8 cellular contexts compared by ENCODE assay signal in the genomic region with DNA sequence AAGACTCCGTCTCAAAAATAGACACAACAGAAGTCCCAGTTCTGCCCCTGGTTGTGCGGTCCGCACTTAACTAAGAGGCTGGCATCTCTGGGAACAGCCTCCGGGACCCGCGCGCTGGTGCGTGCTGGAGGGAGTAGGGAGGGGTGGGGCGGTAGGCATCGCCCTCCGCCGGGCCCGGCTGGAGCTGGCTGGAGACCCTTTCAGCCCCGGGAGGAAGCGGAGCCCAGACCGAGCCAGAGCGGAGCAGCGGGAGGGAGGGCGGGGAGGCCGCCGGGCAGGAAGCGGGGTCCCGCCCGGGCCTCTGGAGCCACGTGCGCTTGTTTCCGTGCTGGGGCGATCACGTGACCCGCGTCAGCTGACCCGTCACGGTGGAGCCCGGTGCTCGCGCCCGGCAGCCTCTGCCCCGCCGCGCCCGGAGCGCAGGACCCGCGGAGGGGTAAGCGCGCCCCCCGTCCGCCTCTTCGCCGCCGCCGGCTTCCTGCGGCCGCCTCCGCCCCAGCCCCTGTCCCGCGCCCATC. TPM values are rescaled to one million over a fixed set of nuclear protein-coding genes. Genes with fewer than 3 reads are reported as not detected.
DNase-seq lines count a peak whose midpoint lies in the region; ATAC-seq, FAIRE-seq and TF ChIP-seq lines count a peak whose summit lies in the region.

A gene (plus strand): TSS at position 354 of the 518 bp plus-strand sequence. CDS start 256 bp downstream, outside the sequence.

- TF ChIP-seq POLR2A in GM12891 (IDR thresholded peaks at IDR 0.05; ENCODE audit: low read depth, low read length) = no peak; the same call in 1 of the 2 replicates

- peak; percentile 98 for DNase-seq in GM12891 (ENCODE audit: insufficient read length, low spot score)
- DNase-seq in NCI-H345 (lab: John Stamatoyannopoulos, UW) = peak; percentile 66
- peak; percentile 92 for DNase-seq in activated CD4-positive, alpha-beta T cell treated with anti-CD3 and anti-CD28 coated beads for 48 hours
- DNase-seq in choroid plexus epithelial cell (ENCODE audit: low read depth) = peak; percentile 88
- DNase-seq in kidney glomerular epithelial cell (lab: John Stamatoyannopoulos, UW) = peak; percentile 47
- peak; percentile 94 for DNase-seq in stimulated activated CD4-positive, alpha-beta T cell treated with anti-CD3 and anti-CD28 coated beads, Interleukin-15, amount 100 ng/mL, for 24 hours

- TF ChIP-seq CTCF in choroid plexus epithelial cell (conservative IDR thresholded peaks at IDR 0.05; ENCODE audit: low read depth, low read length) = no peak

- H3K4me3 ChIP-seq in choroid plexus epithelial cell (ENCODE audit: low read depth, low read length) = peak within 1 kb of the TSS; percentile 69

- peak; percentile 84 for FAIRE-seq in GM12891 (lab: Jason Lieb, UNC)

- peak; percentile 66 for ATAC-seq in HG02798 (IDR thresholded peaks at IDR 0.05; ENCODE audit: poor library complexity, unreplicated experiment)
- ATAC-seq in HG03460 (IDR thresholded peaks at IDR 0.05; ENCODE audit: unreplicated experiment) = no peak

TF ChIP-seq in GM12891, 5 proteins besides CTCF, POLR2A, EP300 and RAD21:
- TF ChIP-seq TAF1 (IDR thresholded peaks at IDR 0.05; ENCODE audit: low read depth, low read length) (no peak), SPI1 (IDR thresholded peaks at IDR 0.05; ENCODE audit: low read depth, low read length) (peak; percentile 18; the same call in 1 of the 2 replicates), POLR2AphosphoS5 (IDR thresholded peaks at IDR 0.05; ENCODE audit: low read depth, low read length) (no peak), PAX5 (IDR thresholded peaks at IDR 0.05; ENCODE audit: insufficient read depth, low read length, severe bottlenecking) (peak; percentile 46)

RNA-seq across cellular contexts. Expression of the gene that starts here (rescaled TPM):
- 6.8 TPM for polyA plus RNA-seq in GM12891 (2012; ENCODE audit: low read depth, missing spikeins)

Comparison
In these comparisons a context has a peak if more than half of its experiments do, and no peak if none do; other contexts are left out.
1. DNase-seq: peak in every context shown above with its lines; median percentile 98 in GM12891; 94 in stimulated activated CD4-positive, alpha-beta T cell treated with anti-CD3 and anti-CD28 coated beads, Interleukin-15, amount 100 ng/mL, for 24 hours; 92 in activated CD4-positive, alpha-beta T cell treated with anti-CD3 and anti-CD28 coated beads for 48 hours; 88 in choroid plexus epithelial cell; 66 in NCI-H345; 47 in kidney glomerular epithelial cell.